Comparison of ENCODE assay signal across 8 cellular contexts in the genomic region with DNA sequence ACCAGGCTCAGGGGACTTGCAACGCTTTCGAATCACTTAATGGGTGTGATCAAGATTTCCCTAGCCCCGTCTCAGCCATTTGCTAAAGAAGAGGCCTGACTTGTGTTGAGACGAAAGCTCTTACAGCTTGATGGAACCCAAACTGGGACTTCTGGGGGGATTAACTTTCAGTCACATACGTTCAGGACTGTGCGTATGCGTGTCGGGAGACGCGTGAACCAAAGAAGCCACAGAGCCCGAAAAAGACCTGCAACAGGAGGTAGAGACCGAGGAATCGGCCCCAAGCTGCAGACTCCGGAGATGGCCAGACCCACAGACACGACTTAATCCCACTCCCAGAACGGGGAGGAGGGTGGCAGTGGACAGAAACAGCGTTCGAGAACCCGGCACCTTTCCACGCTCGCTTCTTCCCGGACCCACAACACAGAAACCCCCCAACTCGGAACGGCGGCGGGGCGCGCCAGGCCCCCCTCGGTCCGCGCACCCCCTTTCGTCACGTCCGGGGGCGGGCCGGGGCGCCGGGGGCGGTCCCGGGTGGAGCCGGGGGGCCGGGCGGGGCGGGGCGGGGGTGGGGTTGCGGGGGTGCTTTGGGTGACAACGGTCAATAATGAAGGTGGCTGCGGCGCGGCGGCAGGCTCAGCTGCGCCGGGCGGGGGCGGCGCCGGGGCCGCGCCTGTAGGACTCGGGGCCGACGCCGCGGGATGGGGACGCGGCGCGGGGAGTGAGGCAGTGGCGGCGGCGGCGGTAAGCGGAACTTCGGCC. TPM values are rescaled to one million over a fixed set of nuclear protein-coding genes. Genes with fewer than 3 reads are reported as not detected.
DNase-seq lines count a peak whose midpoint lies in the region; ATAC-seq, FAIRE-seq and TF ChIP-seq lines count a peak whose summit lies in the region.

Gene ATP11B, plus strand, starts transcription at position 604 of the 762 bp plus-strand sequence. CDS start 256 bp downstream, outside the sequence.

- no peaks in the 10 kb centered on the region for H3K36me3 ChIP-seq in A673 (ENCODE audit: insufficient read depth, low read length, poor library complexity, severe bottlenecking)
- H3K36me3 ChIP-seq in bronchial epithelial cell (ENCODE audit: control insufficient read depth, insufficient read depth, low read length), result no peaks in the 10 kb centered on the region
- no peaks in the 10 kb centered on the region for H3K36me3 ChIP-seq in smooth muscle cell (ENCODE audit: low read depth)

- H3K27ac ChIP-seq in A673 (ENCODE audit: low read depth, low read length, poor library complexity, severe bottlenecking) (peak within 1 kb of the TSS; percentile 89), smooth muscle cell (ENCODE audit: low read depth) (peak within 1 kb of the TSS; percentile 88)

- H3K9ac ChIP-seq in smooth muscle cell (ENCODE audit: low read depth), result peak within 1 kb of the TSS; percentile 94

- H3F3A ChIP-seq in smooth muscle cell (ENCODE audit: low read depth), result peaks cover 3% of the 10 kb centered on the region

- ATAC-seq in GM18520 (IDR thresholded peaks at IDR 0.05; ENCODE audit: unreplicated experiment) (peak; percentile 63), HG03039 (IDR thresholded peaks at IDR 0.05; ENCODE audit: unreplicated experiment) (peak; percentile 74)

- FAIRE-seq in bronchial epithelial cell (lab: Jason Lieb, UNC), result no peak

- H3K36me3 Mint-ChIP-seq in immature natural killer cell, result no peaks in the 10 kb centered on the region

- WGBS in smooth muscle cell (ENCODE audit: low lambda C conversion rate), result under 1% methylated on average over 54 of the region's 74 CpGs

- peak within 1 kb of the TSS; percentile 73 for H3K4me3 ChIP-seq in A673 (ENCODE audit: low read depth, low read length, poor library complexity, severe bottlenecking)
- peak within 1 kb of the TSS; percentile 88 for H3K4me3 ChIP-seq in WI38 (ENCODE audit: low read depth, low read length)
- H3K4me3 ChIP-seq in bronchial epithelial cell (ENCODE audit: low read depth, low read length), result peak within 1 kb of the TSS; percentile 90
- peak within 1 kb of the TSS; percentile 96 for H3K4me3 ChIP-seq in smooth muscle cell

- DNase-seq in A673 (ENCODE audit: low spot score) (peak; percentile 73), NCI-H2171 treated with DMSO at 0.1 percent for 48 hours (lab: John Stamatoyannopoulos, UW) (peak; percentile 87), bronchial epithelial cell (ENCODE audit: low read depth) (peak; percentile 55), immature natural killer cell (peak; percentile 83 to 86 (median 84)), smooth muscle cell (lab: John Stamatoyannopoulos, UW; ENCODE audit: unreplicated experiment) (peak; percentile 65)

- no peaks in the 10 kb centered on the region for H3K9me3 ChIP-seq in A673 (ENCODE audit: low read depth, low read length, poor library complexity, severe bottlenecking)
- H3K9me3 ChIP-seq in smooth muscle cell (replicated peaks; ENCODE audit: low read depth), result no peaks in the 10 kb centered on the region

- H3K27me3 ChIP-seq in A673 (replicated peaks; ENCODE audit: insufficient read depth, low read depth, low read length, poor library complexity), result no peaks in the 10 kb centered on the region
- no peaks in the 10 kb centered on the region for H3K27me3 ChIP-seq in bronchial epithelial cell (ENCODE audit: control insufficient read depth, insufficient read depth, low read length)
- H3K27me3 ChIP-seq in smooth muscle cell (ENCODE audit: low read depth), result peaks cover 7% of the 10 kb centered on the region

- TF ChIP-seq CTCF in A673 (conservative IDR thresholded peaks at IDR 0.05; ENCODE audit: low read depth, low read length) (no peak), WI38 (IDR thresholded peaks at IDR 0.05; ENCODE audit: low read depth, low read length) (no peak), bronchial epithelial cell (IDR thresholded peaks at IDR 0.05; ENCODE audit: insufficient read depth, low read length, severe bottlenecking) (no peak), smooth muscle cell (IDR thresholded peaks at IDR 0.05; ENCODE audit: borderline replicate concordance, insufficient read depth, poor library complexity, severe bottlenecking) (no peak)

- H3K4me2 ChIP-seq in smooth muscle cell, result peak within 1 kb of the TSS; percentile 98

- BruUV-seq in A673 (replicated peaks; lab: Mats Ljungman, UMichigan), result TSS peak; percentile 97

- intact Hi-C loops in A673 (cut with micrococcal nuclease; ENCODE audit: unreplicated experiment), result no loop called here

- peak within 1 kb of the TSS; percentile 95 to 100 (median 99) for H3K4me3 Mint-ChIP-seq in immature natural killer cell

- peaks cover 38% of the 10 kb centered on the region for H3K79me2 ChIP-seq in smooth muscle cell (ENCODE audit: low read depth)

- CTCF ChIA-PET in A673 (lab: Charles Lee), result interaction anchor here (0.5 kb wide), 1 partner anchor 77 kb away, joined by 4 read pairs; no protein-coding TSS in a partner anchor

- H3K27ac Mint-ChIP-seq in immature natural killer cell, result peak within 1 kb of the TSS; percentile 97 to 100 (median 100)

- H3K4me1 Mint-ChIP-seq in immature natural killer cell, result peaks cover 45 to 47% of the 10 kb centered on the region in 2 donors

- no peaks in the 10 kb centered on the region for H3K9me3 Mint-ChIP-seq in immature natural killer cell

- peaks cover 33% of the 10 kb centered on the region for H4K20me1 ChIP-seq in smooth muscle cell (ENCODE audit: low read depth)

- peaks cover 7 to 24% (median 18%) of the 10 kb centered on the region in 3 donors for H3K27me3 Mint-ChIP-seq in immature natural killer cell (ENCODE audit: low read depth in 3 of 3)

- POLR2A ChIA-PET in A673 (lab: Charles Lee; ENCODE audit: low non-redundant PET), result interaction anchor here (0.7 kb wide), 1 partner anchor 79 kb away, joined by 3 read pairs; no protein-coding TSS in a partner anchor

- peaks cover 13% of the 10 kb centered on the region for H3K4me1 ChIP-seq in A673 (ENCODE audit: insufficient read depth, low read length, poor library complexity, severe bottlenecking)
- H3K4me1 ChIP-seq in smooth muscle cell (ENCODE audit: low read depth), result peaks cover 16% of the 10 kb centered on the region

- peak within 1 kb of the TSS; percentile 93 for H2AFZ ChIP-seq in smooth muscle cell (ENCODE audit: low read depth)

RNA-seq across cellular contexts. Expression of gene ATP11B, which starts in this region (rescaled TPM):
- total RNA-seq in A673 (2021) (68.7 and 70.1 TPM in 2 replicates), bronchial epithelial cell (72.4 and 101 TPM in 2 replicates), smooth muscle cell (48.7 and 57.0 TPM in 2 replicates)
- polyA plus RNA-seq in immature natural killer cell (10 to 100 TPM; 21.8 to 85.1 (median 39.5) TPM), smooth muscle cell (12.0 and 13.6 TPM in 2 replicates)

Comparison
In these comparisons a context has a peak if more than half of its experiments do, and no peak if none do; other contexts are left out.
1. Peak in every context shown above with its lines: DNase-seq, ATAC-seq, H3K4me3 ChIP-seq and H3K27ac ChIP-seq.